In genomic region chr3:136898549-136898948, GRCh38 we compare ENCODE assay signal across 16 cellular contexts. TPM values are rescaled to one million over a fixed set of nuclear protein-coding genes. Genes with fewer than 3 reads are reported as not detected.
DNase-seq lines count a peak whose midpoint lies in the region; ATAC-seq, FAIRE-seq and TF ChIP-seq lines count a peak whose summit lies in the region.
"Had no signal": no experiment of that assay in that cellular context is flagged by ENCODE, and none has a peak within 500 bp of the region (broad histone marks: within the 10 kb centered on the region; RNA-seq: fewer than 3 reads in every experiment).

No MANE protein-coding gene starts in this region.

- H3K4me3 Mint-ChIP-seq in activated T-cell treated with anti-CD3 and anti-CD28 coated beads, Interleukin-2, amount 50 U/mL, for 72 hours, result peak overlapping the region in 1 of 2 donors; percentile 7
- H3K4me3 Mint-ChIP-seq in neural progenitor cell, result no peak overlapping the region
- H3K4me3 Mint-ChIP-seq: nephron had no signal

- dilution Hi-C loops in endothelial cell of umbilical vein (cut with MboI; ENCODE audit: extremely low pct_ligation_motif_present, low sequenced_read_pairs), result no loop called here

- H3K36me3 ChIP-seq in KOPT-K1 (ENCODE audit: insufficient read depth, low read length) (peaks cover 9% of the 10 kb centered on the region), endothelial cell of umbilical vein (ENCODE audit: control insufficient read depth in 2 of 2, extremely low read depth in 1 of 2, insufficient read depth in 2 of 2, low read length in 2 of 2) (no peaks in the 10 kb centered on the region), neural progenitor cell (peaks cover 8% of the 10 kb centered on the region)
- H3K36me3 ChIP-seq: vagina had no signal

- CTCF ChIA-PET in endothelial cell of umbilical vein (lab: Charles Lee), result interaction anchor here (1.6 to 3.1 kb wide), 2 partner anchors 12 to 115 kb away, joined by 6 to 18 read pairs; no protein-coding TSS in a partner anchor

- FAIRE-seq in endothelial cell of umbilical vein (lab: Jason Lieb, UNC), result no peak

- H4K20me1 ChIP-seq in endothelial cell of umbilical vein (replicated peaks; ENCODE audit: control insufficient read depth, extremely low read depth, insufficient read depth, low read length) (no peaks in the 10 kb centered on the region), neural progenitor cell (ENCODE audit: low read depth) (peaks cover 12% of the 10 kb centered on the region)

- H3K79me2 ChIP-seq in endothelial cell of umbilical vein (ENCODE audit: control insufficient read depth, insufficient read depth, low read length) (peaks cover 88% of the 10 kb centered on the region), neural progenitor cell (ENCODE audit: low read depth) (peaks cover 94% of the 10 kb centered on the region)

- H3K9me1 ChIP-seq in endothelial cell of umbilical vein (replicated peaks; ENCODE audit: control insufficient read depth, extremely low read depth, insufficient read depth, low read length), result no peaks in the 10 kb centered on the region

- POLR2A ChIA-PET in endothelial cell of umbilical vein (lab: Charles Lee), result interaction anchor here (1.0 kb wide), 1 partner anchor 37 kb away, joined by 3 read pairs; the partner anchor contains the start of gene NCK1

- H3K27me3 ChIP-seq in endothelial cell of umbilical vein (ENCODE audit: control insufficient read depth in 2 of 2, insufficient read depth in 2 of 2, low read length in 2 of 2), result no peaks in the 10 kb centered on the region
- no peaks in the 10 kb centered on the region for H3K27me3 ChIP-seq in neural progenitor cell
- H3K27me3 ChIP-seq: SJSA1, stomach, vagina had no signal

- H3K4me3 ChIP-seq in endothelial cell of umbilical vein (replicated peaks in 1 of 3; ENCODE audit: insufficient read depth in 1 of 3, low read depth in 1 of 3, low read length in 3 of 3), result no peak overlapping the region
- no peak overlapping the region for H3K4me3 ChIP-seq in neural progenitor cell
- H3K4me3 ChIP-seq: SJSA1, stomach, vagina had no signal

- H3F3A ChIP-seq in neural progenitor cell (ENCODE audit: low read depth), result peaks cover 9% of the 10 kb centered on the region

- H3K9me3 ChIP-seq in KOPT-K1 (ENCODE audit: insufficient read depth, low read length, poor library complexity, severe bottlenecking) (peaks cover 22% of the 10 kb centered on the region), endothelial cell of umbilical vein (replicated peaks; ENCODE audit: control insufficient read depth, insufficient read depth, low read length) (no peaks in the 10 kb centered on the region), neural progenitor cell (ENCODE audit: low read depth) (no peaks in the 10 kb centered on the region)

- no peak overlapping the region for H3K9ac ChIP-seq in endothelial cell of umbilical vein (replicated peaks; ENCODE audit: extremely low read depth, insufficient read depth, low read length)
- H3K9ac ChIP-seq in neural progenitor cell, result no peak overlapping the region

- no peak for DNase-seq in activated T-cell treated with anti-CD3 and anti-CD28 coated beads, Interleukin-2, amount 50 U/mL, for 72 hours
- DNase-seq in activated T-cell treated with anti-CD3 and anti-CD28 coated beads, Interleukin-2, amount 50 U/mL, for 48 hours, result no peak
- DNase-seq in endothelial cell of umbilical vein (ENCODE audit: low read depth, low spot score), result peak; percentile 29
- DNase-seq in neural progenitor cell (ENCODE audit: low spot score), result no peak
- no peak for DNase-seq in NAMALWA (ENCODE audit: low spot score)
- DNase-seq in cerebellar cortex (ENCODE audit: low spot score), result no peak
- DNase-seq: Calu3, hippocampal formation, NCI-H1092 treated with DMSO at 0.1 percent for 48 hours, retina, stomach had no signal

- H3K4me2 ChIP-seq in endothelial cell of umbilical vein (ENCODE audit: insufficient read depth, low read length) (no peak overlapping the region), neural progenitor cell (no peak overlapping the region)

- H3K27ac ChIP-seq in KOPT-K1 (ENCODE audit: low read depth, low read length, poor library complexity, severe bottlenecking) (peak overlapping the region; percentile 39), endothelial cell of umbilical vein (ENCODE audit: insufficient read depth, low read depth, low read length) (no peak overlapping the region), neural progenitor cell (peak overlapping the region; percentile 8)
- H3K27ac ChIP-seq: SJSA1, stomach, vagina had no signal

- no TSS peak for BruUV-seq in endothelial cell of umbilical vein (replicated peaks; lab: Mats Ljungman, UMichigan)

- H3K27me3 Mint-ChIP-seq in activated T-cell treated with anti-CD3 and anti-CD28 coated beads, Interleukin-2, amount 50 U/mL, for 72 hours (ENCODE audit: low read depth), result no peaks in the 10 kb centered on the region
- H3K27me3 Mint-ChIP-seq in neural progenitor cell (ENCODE audit: insufficient read depth, low read depth), result no peaks in the 10 kb centered on the region

- peaks cover 57% of the 10 kb centered on the region for H3K4me1 Mint-ChIP-seq in activated T-cell treated with anti-CD3 and anti-CD28 coated beads, Interleukin-2, amount 50 U/mL, for 72 hours (ENCODE audit: low read depth)
- no peaks in the 10 kb centered on the region for H3K4me1 Mint-ChIP-seq in neural progenitor cell
- H3K4me1 Mint-ChIP-seq: nephron had no signal

- no peak for ATAC-seq in activated T-cell treated with anti-CD3 and anti-CD28 coated beads, Interleukin-2, amount 50 U/mL, for 72 hours (replicated peaks in 1 of 2)
- no peak for ATAC-seq in GM18519 (IDR thresholded peaks at IDR 0.05; ENCODE audit: low FRiP score, unreplicated experiment)

- no peak for TF ChIP-seq POLR2A in endothelial cell of umbilical vein (IDR thresholded peaks at IDR 0.05; ENCODE audit: low read depth, low read length)

- H3K36me3 Mint-ChIP-seq in activated T-cell treated with anti-CD3 and anti-CD28 coated beads, Interleukin-2, amount 50 U/mL, for 72 hours (ENCODE audit: insufficient read depth in 2 of 2), result peaks cover 9 to 27% of the 10 kb centered on the region in 2 donors
- peaks cover 54% of the 10 kb centered on the region for H3K36me3 Mint-ChIP-seq in neural progenitor cell

- H3K9me3 Mint-ChIP-seq in activated T-cell treated with anti-CD3 and anti-CD28 coated beads, Interleukin-2, amount 50 U/mL, for 72 hours, result peaks cover 1 to 11% of the 10 kb centered on the region in 2 donors
- H3K9me3 Mint-ChIP-seq in neural progenitor cell, result peaks cover 62% of the 10 kb centered on the region

- H3K27ac Mint-ChIP-seq in activated T-cell treated with anti-CD3 and anti-CD28 coated beads, Interleukin-2, amount 50 U/mL, for 72 hours, result peak overlapping the region; percentile 64
- H3K27ac Mint-ChIP-seq in neural progenitor cell, result no peak overlapping the region
- H3K27ac Mint-ChIP-seq: nephron had no signal

- intact Hi-C loops in endothelial cell of umbilical vein (cut with micrococcal nuclease), result loop anchor here (10.0 kb wide), 1 partner anchor 144 kb away; the partner anchor contains the start of gene STAG1

- TF ChIP-seq CTCF in endothelial cell of umbilical vein (IDR thresholded peaks at IDR 0.05; ENCODE audit: extremely low read depth in 1 of 2, insufficient read depth in 1 of 2, low read depth in 1 of 2, low read length in 2 of 2), result no peak
- no peak for TF ChIP-seq CTCF in neural progenitor cell (IDR thresholded peaks at IDR 0.05)

- H2AFZ ChIP-seq in endothelial cell of umbilical vein (ENCODE audit: low read depth, low read length) (no peak overlapping the region), neural progenitor cell (replicated peaks) (no peak overlapping the region)

- peaks cover 50% of the 10 kb centered on the region for H3K4me1 ChIP-seq in endothelial cell of umbilical vein (ENCODE audit: control insufficient read depth, extremely low read depth, insufficient read depth, low read length)
- H3K4me1 ChIP-seq in neural progenitor cell, result peaks cover 25% of the 10 kb centered on the region

TF ChIP-seq in endothelial cell of umbilical vein, 7 proteins besides CTCF, POLR2A, EP300 and RAD21 (continues in another document):
- TF ChIP-seq JUN (IDR thresholded peaks at IDR 0.05; ENCODE audit: borderline replicate concordance, insufficient read depth, insufficient read length, low read depth) (no peak), EZH2 (IDR thresholded peaks at IDR 0.05; ENCODE audit: borderline replicate concordance, low read depth, low read length, severe bottlenecking) (no peak), GATA2 (IDR thresholded peaks at IDR 0.05; ENCODE audit: insufficient read depth, insufficient read length, low read depth, low read length) (no peak), POLR2AphosphoS5 (IDR thresholded peaks at IDR 0.05; ENCODE audit: insufficient read depth, low read depth, low read length) (no peak), MYC (IDR thresholded peaks at IDR 0.05; ENCODE audit: low read depth, low read length) (no peak)
- TF ChIP-seq, protein P1, sequence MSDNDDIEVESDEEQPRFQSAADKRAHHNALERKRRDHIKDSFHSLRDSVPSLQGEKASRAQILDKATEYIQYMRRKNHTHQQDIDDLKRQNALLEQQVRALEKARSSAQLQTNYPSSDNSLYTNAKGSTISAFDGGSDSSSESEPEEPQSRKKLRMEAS (IDR thresholded peaks at IDR 0.05; ENCODE audit: insufficient read depth, insufficient read length), result no peak

RNA-seq across cellular contexts. Expression of gene NCK1, which starts 36.5 kb away (rescaled TPM):
- 10 to 100 TPM; 45.8 to 46.6 TPM for total RNA-seq in activated T-cell treated with anti-CD3 and anti-CD28 coated beads, Interleukin-2, amount 50 U/mL, for 72 hours
- 45.1 and 52.2 TPM in 2 replicates for total RNA-seq in endothelial cell of umbilical vein
- polyA plus RNA-seq in endothelial cell of umbilical vein, result 13.6 and 19.3 TPM in 2 replicates
- polyA plus RNA-seq in endothelial cell of umbilical vein (2011; cell fraction: cytosol; rRNA removed), result 38.4 and 41.2 TPM in 2 replicates
- polyA plus RNA-seq in endothelial cell of umbilical vein (2011; cell fraction: nucleus; rRNA removed), result 34.6 and 44.7 TPM in 2 replicates
- polyA plus RNA-seq in endothelial cell of umbilical vein (2012), result 40.2 and 49.7 TPM in 2 replicates
- polyA minus RNA-seq in endothelial cell of umbilical vein, result 38.0 and 39.3 TPM in 2 replicates
- polyA minus RNA-seq in endothelial cell of umbilical vein (2011; cell fraction: cytosol; rRNA and poly(A)+ RNA removed), result 23.4 TPM
- polyA minus RNA-seq in endothelial cell of umbilical vein (2011; cell fraction: nucleus; rRNA and poly(A)+ RNA removed), result 62.4 and 73.0 TPM in 2 replicates
- total RNA-seq in neural progenitor cell (ENCODE audit: low replicate concordance), result 28.3 and 46.5 TPM in 2 replicates

RNA-seq across cellular contexts. Expression of gene IL20RB, which starts 59.2 kb away (rescaled TPM):
- total RNA-seq in activated T-cell treated with anti-CD3 and anti-CD28 coated beads, Interleukin-2, amount 50 U/mL, for 72 hours, result 1 to 10 TPM; 1.7 to 2.0 TPM
- total RNA-seq in endothelial cell of umbilical vein (1.6 and 2.5 TPM in 2 replicates), neural progenitor cell (ENCODE audit: low replicate concordance) (2.0 and 2.5 TPM in 2 replicates)
- polyA plus RNA-seq in endothelial cell of umbilical vein, result 0.65 and 0.79 TPM in 2 replicates
- polyA plus RNA-seq in endothelial cell of umbilical vein (2011; cell fraction: cytosol; rRNA removed), result 0.57 and 0.72 TPM in 2 replicates
- 6.6 and 6.8 TPM in 2 replicates for polyA plus RNA-seq in endothelial cell of umbilical vein (2011; cell fraction: nucleus; rRNA removed)
- 0.37 and 0.46 TPM in 2 replicates for polyA plus RNA-seq in endothelial cell of umbilical vein (2012)
- polyA minus RNA-seq in endothelial cell of umbilical vein, result 3.2 and 4.1 TPM in 2 replicates
- 17.4 TPM for polyA minus RNA-seq in endothelial cell of umbilical vein (2011; cell fraction: cytosol; rRNA and poly(A)+ RNA removed)
- polyA minus RNA-seq in endothelial cell of umbilical vein (2011; cell fraction: nucleus; rRNA and poly(A)+ RNA removed), result 8.5 and 15.5 TPM in 2 replicates
